ENCODE assay signal across 9 cellular contexts in the genomic region with DNA sequence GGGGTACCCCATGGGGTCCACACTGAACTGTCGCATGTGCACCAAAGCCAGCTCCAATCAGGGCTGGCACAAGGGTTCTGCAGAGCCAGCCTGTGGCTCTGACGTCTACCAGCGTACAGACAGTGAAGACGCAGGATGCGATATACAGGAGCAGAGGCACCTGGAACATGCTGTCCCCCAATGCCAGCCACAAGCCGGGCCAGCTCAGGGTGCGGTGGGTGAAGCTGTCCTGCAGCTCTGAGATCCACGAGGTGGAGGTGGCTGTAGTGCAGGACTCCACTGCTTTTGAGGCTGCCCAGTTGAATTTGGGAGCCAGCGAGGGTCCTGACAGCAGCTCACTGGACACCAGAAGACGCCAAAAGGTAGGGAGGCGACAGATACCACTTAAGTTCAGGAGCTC.
"Had no signal": no experiment of that assay in that cellular context is flagged by ENCODE, and none has a peak within 500 bp of the region (broad histone marks: within the 10 kb centered on the region; RNA-seq: fewer than 3 reads in every experiment).

No MANE protein-coding gene starts in this region.

- H3K9me3 Mint-ChIP-seq: GM23338, H9 had no signal

- H3K4me3 ChIP-seq: GM23248, GM23338, HAP-1 had no signal

- H3K9ac ChIP-seq: GM23248 had no signal

- DNase-seq: GM23248, GOT3, H7, H9, HCEC 1CT, HFFc6 had no signal

- ATAC-seq: GM23338, HCT116 had no signal

- H3K4me3 Mint-ChIP-seq: GM23338, H9, HFFc6 had no signal

- H3K27ac ChIP-seq: GM23248 had no signal

- H3K27ac Mint-ChIP-seq: GM23338, HFFc6 had no signal

- H3K9me3 ChIP-seq: HAP-1 had no signal

- H2AFZ ChIP-seq: GM23248 had no signal

- H3K4me2 ChIP-seq: GM23338 had no signal

- H3K36me3 ChIP-seq: HAP-1 had no signal

- H3K4me1 ChIP-seq: HAP-1 had no signal
